Comparison of ENCODE assay signal across 16 cellular contexts in genomic region chr3:101074518-101074917, GRCh38.
"Had no signal": no experiment of that assay in that cellular context is flagged by ENCODE, and none has a peak within 500 bp of the region (broad histone marks: within the 10 kb centered on the region; RNA-seq: fewer than 3 reads in every experiment).

No MANE protein-coding gene starts in this region.

- H3K27me3 ChIP-seq: gastrocnemius medialis, pancreas, sigmoid colon, stomach had no signal

- H3K9me3 ChIP-seq: gastrocnemius medialis, pancreas, sigmoid colon, stomach, thoracic aorta had no signal

- H3K4me3 ChIP-seq: gastrocnemius medialis, pancreas, sigmoid colon, stomach, thoracic aorta had no signal

- ATAC-seq: gastrocnemius medialis, left lobe of liver, pancreas had no signal

- DNase-seq: activated CD4-positive, alpha-beta T cell treated with anti-CD3 and anti-CD28 coated beads, Interleukin-2, amount 50 U/mL, for 48 hours; activated naive CD4-positive, alpha-beta T cell treated with anti-CD3 and anti-CD28 coated beads, Interleukin-2, amount 50 U/mL, for 16 hours; caudate nucleus; cortex of kidney; effector CD8-positive, alpha-beta T cell; gastrocnemius medialis; islet precursor cell; naive B cell; pancreas; sigmoid colon; stimulated activated CD4-positive, alpha-beta T cell treated with anti-CD3 and anti-CD28 coated beads, Interleukin-12 subunit alpha, Interleukin-12 subunit beta, amount 100 ng/mL, for 4 hours; stimulated activated CD4-positive, alpha-beta T cell treated with anti-CD3 and anti-CD28 coated beads, Interleukin-2, amount 100 ng/mL, for 24 hours; stomach had no signal

- H3K27ac ChIP-seq: gastrocnemius medialis, pancreas, sigmoid colon, stomach, thoracic aorta, VCaP had no signal

- H3K36me3 ChIP-seq: gastrocnemius medialis, pancreas, sigmoid colon, stomach, thoracic aorta had no signal
